In the genomic region with DNA sequence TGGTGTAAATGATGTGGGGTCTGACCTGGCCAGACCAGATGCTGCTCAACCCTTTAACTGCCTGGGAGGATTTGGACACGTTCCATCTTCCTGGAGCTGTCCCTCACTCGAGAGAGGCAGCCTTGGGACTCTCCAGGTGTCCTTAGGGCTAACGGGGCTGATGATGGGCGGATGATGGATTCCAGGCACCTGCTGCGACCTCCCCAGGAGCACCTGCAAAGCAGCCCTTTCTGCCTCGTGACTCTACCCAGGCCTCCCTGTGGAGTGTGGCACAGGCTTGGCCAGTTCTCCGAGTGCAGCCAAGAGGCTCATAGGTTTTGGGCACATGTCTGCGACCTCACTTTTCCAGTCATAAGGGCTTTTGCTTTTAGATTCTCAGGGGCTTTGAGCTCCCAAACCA, we compare ENCODE assay signal across 20 cellular contexts. TPM values are rescaled to one million over a fixed set of nuclear protein-coding genes. Genes with fewer than 3 reads are reported as not detected.
"Had no signal": no experiment of that assay in that cellular context is flagged by ENCODE, and none has a peak within 500 bp of the region (broad histone marks: within the 10 kb centered on the region; RNA-seq: fewer than 3 reads in every experiment).

No MANE protein-coding gene starts in this region.

- H2AFZ ChIP-seq: neural progenitor cell had no signal

- H3K4me1 Mint-ChIP-seq: activated T-helper 17 cell treated with anti-CD3 and anti-CD28 coated beads, Interleukin-2, amount 50 U/mL, for 72 hours; central memory CD8-positive, alpha-beta T cell had no signal

- H3K36me3 ChIP-seq: lower lobe of right lung, neural progenitor cell, thoracic aorta had no signal

- H3K27ac Mint-ChIP-seq: activated naive CD8-positive, alpha-beta T cell; activated T-cell treated with anti-CD3 and anti-CD28 coated beads, Interleukin-2, amount 50 U/mL, for 24 hours; activated T-helper 17 cell treated with anti-CD3 and anti-CD28 coated beads, Interleukin-2, amount 50 U/mL, for 72 hours; naive thymus-derived CD4-positive, alpha-beta T cell; neural progenitor cell; type B pancreatic cell had no signal

- H3K4me3 ChIP-seq: lower lobe of right lung, neural progenitor cell, thoracic aorta had no signal

- H3K36me3 Mint-ChIP-seq: activated naive CD8-positive, alpha-beta T cell; naive thymus-derived CD4-positive, alpha-beta T cell; type B pancreatic cell had no signal

- H3K27me3 Mint-ChIP-seq: progenitor cell of endocrine pancreas, type B pancreatic cell had no signal

- DNase-seq: activated CD8-positive, alpha-beta memory T cell treated with anti-CD3 and anti-CD28 coated beads, Interleukin-2, amount 50 U/mL, for 4 hours; activated naive CD4-positive, alpha-beta T cell; activated T-cell treated with anti-CD3 and anti-CD28 coated beads, Interleukin-2, amount 50 U/mL, for 24 hours; effector memory CD4-positive, alpha-beta T cell; foreskin melanocyte; lower lobe of right lung; naive thymus-derived CD4-positive, alpha-beta T cell; retina; stimulated activated CD4-positive, alpha-beta T cell treated with anti-CD3 and anti-CD28 coated beads, Interleukin-4, amount 100 ng/mL, for 24 hours; stimulated activated naive CD4-positive, alpha-beta T cell treated with Interleukin-2 at 50 U/mL for 16 hours; T-helper 9 cell had no signal

- H3K9me3 Mint-ChIP-seq: activated T-cell treated with anti-CD3 and anti-CD28 coated beads, Interleukin-2, amount 50 U/mL, for 24 hours; activated T-helper 17 cell treated with anti-CD3 and anti-CD28 coated beads, Interleukin-2, amount 50 U/mL, for 72 hours; central memory CD8-positive, alpha-beta T cell; naive thymus-derived CD4-positive, alpha-beta T cell; type B pancreatic cell had no signal

- ATAC-seq: activated T-helper 17 cell treated with anti-CD3 and anti-CD28 coated beads, Interleukin-2, amount 50 U/mL, for 72 hours; left lobe of liver; lower lobe of right lung; naive thymus-derived CD4-positive, alpha-beta T cell had no signal

- H3K27ac ChIP-seq: lower lobe of right lung, neural progenitor cell, thoracic aorta had no signal

- H3K4me1 ChIP-seq: lower lobe of right lung had no signal

- H3K4me3 Mint-ChIP-seq: activated naive CD8-positive, alpha-beta T cell; activated T-cell treated with anti-CD3 and anti-CD28 coated beads, Interleukin-2, amount 50 U/mL, for 24 hours; activated T-helper 17 cell treated with anti-CD3 and anti-CD28 coated beads, Interleukin-2, amount 50 U/mL, for 72 hours; central memory CD8-positive, alpha-beta T cell; naive thymus-derived CD4-positive, alpha-beta T cell; neural progenitor cell; type B pancreatic cell had no signal

RNA-seq across cellular contexts. Expression of a gene that starts 12.3 kb away (rescaled TPM):
- total RNA-seq: dermis microvascular lymphatic vessel endothelial cell, left lobe of liver had no signal
